8 cellular contexts compared by ENCODE assay signal in the genomic region with DNA sequence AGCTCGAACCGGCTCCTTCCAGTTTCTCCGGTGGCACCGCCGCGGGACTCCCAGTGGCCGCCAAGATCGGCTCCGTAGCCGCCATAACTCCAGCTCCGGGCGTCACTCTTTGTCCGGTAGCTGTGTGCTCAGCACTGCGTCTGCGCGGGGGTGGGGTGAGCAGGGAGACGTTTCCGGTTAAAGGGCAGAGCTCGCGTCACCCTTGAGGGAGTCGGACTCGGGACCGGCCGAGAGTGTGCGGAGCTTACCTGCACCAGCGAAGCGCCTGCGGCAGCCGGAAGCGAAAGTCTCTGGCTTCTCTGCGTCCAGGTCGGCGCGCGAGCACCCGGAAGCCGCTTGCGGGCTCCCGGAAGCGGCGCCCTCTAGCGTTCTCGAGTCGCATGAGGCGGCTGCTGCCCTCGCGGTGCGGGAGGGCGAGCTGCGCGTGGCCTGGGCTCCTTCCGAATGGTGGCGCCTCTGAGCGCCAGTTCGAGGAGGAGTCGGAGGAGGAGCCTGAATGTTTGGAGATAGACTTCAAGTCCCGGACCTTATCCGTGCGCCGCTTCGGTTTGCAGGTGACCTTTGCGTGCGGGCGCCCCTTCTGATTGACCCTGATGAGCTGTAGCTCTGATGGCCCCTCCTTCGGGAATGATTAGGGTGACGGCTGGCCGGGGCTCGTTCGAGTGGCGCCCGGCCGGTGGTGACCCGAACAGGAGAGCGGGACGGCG. TPM values are rescaled to one million over a fixed set of nuclear protein-coding genes. Genes with fewer than 3 reads are reported as not detected.
DNase-seq lines count a peak whose midpoint lies in the region; ATAC-seq and TF ChIP-seq lines count a peak whose summit lies in the region.

Gene SCAND1 (minus strand): TSS at position 303 of the 707 bp plus-strand sequence. CDS start 218 bp downstream, at position 85.

- peak; percentile 86 for ATAC-seq in GM19468 (IDR thresholded peaks at IDR 0.05; ENCODE audit: extremely low read depth, unreplicated experiment)
- peak; percentile 93 for ATAC-seq in lung (ENCODE audit: insufficient read depth, low FRiP score)

- no peaks in the 10 kb centered on the region for H3K9me3 ChIP-seq in lung (ENCODE audit: control insufficient read depth in 2 of 2, insufficient read depth in 1 of 2, low read length in 1 of 2)

- peak within 1 kb of the TSS; percentile 98 to 99 for H3K27ac ChIP-seq in lung (ENCODE audit: low read depth in 1 of 2, low read length in 1 of 2)

- peak; percentile 92 for TF ChIP-seq CTCF in lung (IDR thresholded peaks at IDR 0.05; ENCODE audit: control extremely low read depth, extremely low read depth)

- peaks cover 5 to 13% of the 10 kb centered on the region in 2 donors for H3K4me1 ChIP-seq in lung (ENCODE audit: control insufficient read depth in 2 of 2, insufficient read depth in 2 of 2, low read length in 2 of 2)

- no peaks in the 10 kb centered on the region for H3K36me3 ChIP-seq in lung (ENCODE audit: control insufficient read depth in 2 of 2, insufficient read depth in 2 of 2, low read length in 2 of 2)

- peak; percentile 99 for DNase-seq in COLO829 (ENCODE audit: low spot score)
- peak; percentile 95 for DNase-seq in HS-5 (ENCODE audit: low read depth)
- peak; percentile 81 for DNase-seq in NK-92 (lab: John Stamatoyannopoulos, UW; ENCODE audit: unreplicated experiment)
- peak; percentile 93 to 95 for DNase-seq in activated CD8-positive, alpha-beta memory T cell treated with anti-CD3 and anti-CD28 coated beads for 1 hour (ENCODE audit: extremely low read depth in 1 of 2, low read depth in 1 of 2)
- peak; percentile 95 for DNase-seq in effector CD4-positive, alpha-beta T cell
- peak; percentile 95 for DNase-seq in lung (ENCODE audit: low spot score)
- peak; percentile 88 to 93 (median 92) for DNase-seq in stimulated activated CD4-positive, alpha-beta T cell treated with anti-CD3 and anti-CD28 coated beads, TNF-alpha, amount 100 ng/mL, for 4 hours (ENCODE audit: low read depth in 3 of 3)

- H3K27me3 ChIP-seq in lung (ENCODE audit: control insufficient read depth, insufficient read depth), result no peaks in the 10 kb centered on the region

- 0% methylated on average over 76 of the region's 76 CpGs for WGBS in lung, 2 donors

- peak within 1 kb of the TSS; percentile 70 for H3K4me3 ChIP-seq in lung

RNA-seq across cellular contexts. Expression of gene SCAND1, which starts in this region (rescaled TPM):
- 10 to 100 TPM; 34.6 to 86.5 TPM for total RNA-seq in lung
- 100 to 1,000 TPM; 108 to 279 TPM for polyA plus RNA-seq in lung

Comparison
In these comparisons a context has a peak if more than half of its experiments do, and no peak if none do; other contexts are left out.
1. Peak in every context shown above with its lines: DNase-seq, ATAC-seq, H3K4me3 ChIP-seq and H3K27ac ChIP-seq.